Comparison of ENCODE assay signal across 1 cellular context in the genomic region with DNA sequence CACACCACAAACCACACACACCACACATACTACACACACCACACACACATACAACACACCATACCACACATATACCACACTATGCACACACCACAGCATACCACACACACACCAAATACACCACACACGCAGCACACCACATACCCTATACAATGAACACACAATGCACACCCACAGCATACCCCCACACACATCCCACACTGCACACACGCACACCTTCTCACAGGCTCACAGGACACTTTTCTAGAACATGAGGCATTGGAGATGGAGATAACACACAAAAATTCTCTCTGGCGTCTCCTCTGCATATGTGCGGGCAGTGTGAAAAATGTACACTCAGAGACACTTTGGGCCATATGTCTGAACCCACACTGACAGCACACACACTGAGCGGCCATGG.
TF ChIP-seq lines count a peak whose summit lies in the region.

No MANE protein-coding gene starts in this region.

TF ChIP-seq in IMR-90, 13 proteins besides CTCF, POLR2A, EP300 and RAD21 (continued from another document):
- TF ChIP-seq, protein P1, sequence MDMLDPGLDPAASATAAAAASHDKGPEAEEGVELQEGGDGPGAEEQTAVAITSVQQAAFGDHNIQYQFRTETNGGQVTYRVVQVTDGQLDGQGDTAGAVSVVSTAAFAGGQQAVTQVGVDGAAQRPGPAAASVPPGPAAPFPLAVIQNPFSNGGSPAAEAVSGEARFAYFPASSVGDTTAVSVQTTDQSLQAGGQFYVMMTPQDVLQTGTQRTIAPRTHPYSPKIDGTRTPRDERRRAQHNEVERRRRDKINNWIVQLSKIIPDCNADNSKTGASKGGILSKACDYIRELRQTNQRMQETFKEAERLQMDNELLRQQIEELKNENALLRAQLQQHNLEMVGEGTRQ (IDR thresholded peaks at IDR 0.05; ENCODE audit: low read depth, low read length) = no peak
